ENCODE assay signal across 20 cellular contexts in genomic region chr12:109533487-109533740, GRCh38.
"Had no signal": no experiment of that assay in that cellular context is flagged by ENCODE, and none has a peak within 500 bp of the region (broad histone marks: within the 10 kb centered on the region; RNA-seq: fewer than 3 reads in every experiment).

No MANE protein-coding gene starts in this region.

- H3K36me3 Mint-ChIP-seq: natural killer cell had no signal

- H3K27me3 Mint-ChIP-seq: naive B cell; stimulated activated naive CD8-positive, alpha-beta T cell treated with anti-CD3 and anti-CD28 coated beads, Interleukin-15, Interleukin-2, amounts not matched to agents 100 ng/mL and 50 ng/mL, for 24 hours had no signal

- H3K27ac ChIP-seq: left lung, pancreas, prostate gland, skin epidermis, tibial nerve, upper lobe of left lung, vagina had no signal

- H3K4me1 Mint-ChIP-seq: naive B cell; natural killer cell; stimulated activated effector memory CD8-positive, alpha-beta T cell treated with anti-CD3 and anti-CD28 coated beads, Interleukin-12 subunit alpha, Interleukin-12 subunit beta, amount 100 ng/mL, for 72 hours had no signal

- H3K4me3 Mint-ChIP-seq: mesothelial cell of epicardium; naive B cell; natural killer cell; stimulated activated effector memory CD8-positive, alpha-beta T cell treated with anti-CD3 and anti-CD28 coated beads, Interleukin-12 subunit alpha, Interleukin-12 subunit beta, amount 100 ng/mL, for 72 hours; stimulated activated naive CD8-positive, alpha-beta T cell treated with anti-CD3 and anti-CD28 coated beads, Interleukin-15, Interleukin-2, amounts not matched to agents 100 ng/mL and 50 ng/mL, for 24 hours had no signal

- H3K9me3 ChIP-seq: left lung, pancreas, prostate gland, tibial nerve, upper lobe of left lung, vagina had no signal

- H3K4me1 ChIP-seq: left lung, pancreas, prostate gland, tibial nerve, upper lobe of left lung, vagina had no signal

- H3K36me3 ChIP-seq: prostate gland had no signal

- H3K9me3 Mint-ChIP-seq: mesothelial cell of epicardium; naive B cell; natural killer cell; stimulated activated effector memory CD8-positive, alpha-beta T cell treated with anti-CD3 and anti-CD28 coated beads, Interleukin-12 subunit alpha, Interleukin-12 subunit beta, amount 100 ng/mL, for 72 hours; stimulated activated naive CD8-positive, alpha-beta T cell treated with anti-CD3 and anti-CD28 coated beads, Interleukin-15, Interleukin-2, amounts not matched to agents 100 ng/mL and 50 ng/mL, for 24 hours had no signal

- H3K27me3 ChIP-seq: left lung, pancreas, tibial nerve, upper lobe of left lung, vagina had no signal

- H3K27ac Mint-ChIP-seq: mesothelial cell of epicardium; naive B cell; natural killer cell; stimulated activated effector memory CD8-positive, alpha-beta T cell treated with anti-CD3 and anti-CD28 coated beads, Interleukin-12 subunit alpha, Interleukin-12 subunit beta, amount 100 ng/mL, for 72 hours; stimulated activated naive CD8-positive, alpha-beta T cell treated with anti-CD3 and anti-CD28 coated beads, Interleukin-15, Interleukin-2, amounts not matched to agents 100 ng/mL and 50 ng/mL, for 24 hours had no signal

- DNase-seq: hippocampal formation; left colon; left lung; mesendoderm; naive B cell; natural killer cell; nucleus accumbens; pancreas; retina; stimulated activated CD4-positive, alpha-beta T cell treated with anti-CD3 and anti-CD28 coated beads, Interleukin-4, amount 100 ng/mL, for 24 hours; stimulated activated naive CD4-positive, alpha-beta T cell; upper lobe of left lung had no signal

- H3K4me3 ChIP-seq: left lung, lung, pancreas, prostate gland, skin epidermis, tibial nerve, upper lobe of left lung, vagina had no signal
